ENCODE assay signal across 8 cellular contexts in genomic region chr5:143355710-143356109, GRCh38. TPM values are rescaled to one million over a fixed set of nuclear protein-coding genes. Genes with fewer than 3 reads are reported as not detected.
DNase-seq lines count a peak whose midpoint lies in the region; ATAC-seq and TF ChIP-seq lines count a peak whose summit lies in the region.

No MANE protein-coding gene starts in this region.

- ATAC-seq in GM21619 (IDR thresholded peaks at IDR 0.05; ENCODE audit: unreplicated experiment), result no peak
- no peak for ATAC-seq in HG02840 (IDR thresholded peaks at IDR 0.05; ENCODE audit: low FRiP score, unreplicated experiment)

- TF ChIP-seq CTCF in fibroblast of mammary gland (conservative IDR thresholded peaks at IDR 0.05; ENCODE audit: control insufficient read depth, insufficient read depth, low read depth, low read length), result no peak

- H3K4me1 Mint-ChIP-seq in activated CD4-positive, alpha-beta memory T cell treated with anti-CD3 and anti-CD28 coated beads for 36 hours (ENCODE audit: low read depth), result peaks cover 75% of the 10 kb centered on the region

- POLR2A ChIA-PET in activated CD4-positive, alpha-beta memory T cell treated with anti-CD3 and anti-CD28 coated beads for 36 hours (lab: Charles Lee), result no interaction called here

- no peak overlapping the region for H3K4me3 ChIP-seq in fibroblast of mammary gland (ENCODE audit: control insufficient read depth, low read depth, low read length)

- H3K4me3 Mint-ChIP-seq in activated CD4-positive, alpha-beta memory T cell treated with anti-CD3 and anti-CD28 coated beads for 36 hours, result no peak overlapping the region

- no peaks in the 10 kb centered on the region for H3K9me3 Mint-ChIP-seq in activated CD4-positive, alpha-beta memory T cell treated with anti-CD3 and anti-CD28 coated beads for 36 hours

- CTCF ChIA-PET in activated CD4-positive, alpha-beta memory T cell treated with anti-CD3 and anti-CD28 coated beads for 36 hours (lab: Charles Lee), result no interaction called here

- DNase-seq in NCI-H1417 (lab: John Stamatoyannopoulos, UW) (peak; percentile 4 to 71 (median 21)), NCI-H1417 treated with DMSO at 0.1 percent for 48 hours (lab: John Stamatoyannopoulos, UW) (no peak), NCI-H2107 (lab: John Stamatoyannopoulos, UW) (peak; percentile 1), fibroblast of mammary gland (ENCODE audit: low read depth) (peak; percentile 97), posterior vena cava (ENCODE audit: low spot score) (peak; percentile 80)
- DNase-seq in activated CD4-positive, alpha-beta memory T cell treated with anti-CD3 and anti-CD28 coated beads for 36 hours, result peak; percentile 50

- H3K27me3 Mint-ChIP-seq in activated CD4-positive, alpha-beta memory T cell treated with anti-CD3 and anti-CD28 coated beads for 36 hours, result no peaks in the 10 kb centered on the region

- intact Hi-C loops in activated CD4-positive, alpha-beta memory T cell treated with anti-CD3 and anti-CD28 coated beads for 36 hours (cut with micrococcal nuclease), result loop anchor here (2.0 kb wide), 1 partner anchor 47 kb away; the partner anchor contains the start of gene NR3C1
- intact Hi-C loops in posterior vena cava (cut with DNase I), result no loop called here

- peaks cover 3% of the 10 kb centered on the region for H3K36me3 Mint-ChIP-seq in activated CD4-positive, alpha-beta memory T cell treated with anti-CD3 and anti-CD28 coated beads for 36 hours

- H3K27ac Mint-ChIP-seq in activated CD4-positive, alpha-beta memory T cell treated with anti-CD3 and anti-CD28 coated beads for 36 hours, result no peak overlapping the region

RNA-seq across cellular contexts. Expression of gene NR3C1, which starts 47.8 kb away (rescaled TPM):
- total RNA-seq in activated CD4-positive, alpha-beta memory T cell treated with anti-CD3 and anti-CD28 coated beads for 36 hours, result 10 to 100 TPM; 48.6 to 53.9 TPM
- total RNA-seq in posterior vena cava, result 10 to 100 TPM; 67.8 to 73.5 TPM
